ENCODE assay signal across 1 cellular context in the genomic region with DNA sequence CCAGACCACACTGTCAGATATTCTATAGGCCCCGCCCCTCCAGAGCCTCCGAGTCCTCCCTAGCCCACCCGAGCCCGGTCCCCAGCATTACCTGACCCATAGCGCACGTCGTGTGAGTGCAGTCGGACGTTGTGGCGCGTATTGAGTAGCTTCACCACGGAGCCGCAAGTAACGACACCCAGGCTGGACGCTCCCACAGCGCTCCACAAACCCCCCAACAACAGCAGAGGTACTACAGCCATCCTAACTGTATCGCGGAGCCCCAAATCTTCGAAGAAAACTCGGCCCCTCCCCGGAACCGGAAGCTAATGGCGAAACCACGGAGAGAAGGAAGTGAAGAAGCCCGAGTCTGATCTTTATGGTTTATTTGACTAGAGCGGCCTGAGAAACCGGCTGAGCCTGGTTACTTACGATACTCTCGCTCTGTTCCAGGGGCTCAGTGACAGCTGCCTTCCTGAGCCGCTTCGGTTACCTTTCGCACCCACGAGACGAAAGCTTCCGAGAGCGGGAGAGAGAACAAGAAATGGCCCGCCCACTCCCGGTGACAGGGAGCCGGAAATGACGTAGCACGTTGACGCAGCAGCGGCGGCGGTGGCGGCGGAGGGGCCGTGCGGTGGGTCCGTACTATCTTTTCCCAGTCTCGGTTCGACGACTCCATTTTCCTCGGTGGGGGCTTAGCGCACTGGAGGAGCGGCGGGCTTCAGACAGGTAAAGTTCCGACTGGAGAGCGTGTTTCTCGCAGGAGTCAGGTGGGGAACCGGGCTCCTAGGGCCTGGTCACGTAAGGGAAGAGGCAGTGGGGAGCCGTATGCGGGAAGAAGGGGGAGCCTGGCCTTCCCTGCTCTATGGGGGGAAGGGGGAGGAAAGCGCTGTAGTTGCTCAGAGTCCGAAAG.
A peak's percentile ranks its signal among the peaks of the same experiment; 100 is the strongest.
TF ChIP-seq lines count a peak whose summit lies in the region.

A gene with protein sequence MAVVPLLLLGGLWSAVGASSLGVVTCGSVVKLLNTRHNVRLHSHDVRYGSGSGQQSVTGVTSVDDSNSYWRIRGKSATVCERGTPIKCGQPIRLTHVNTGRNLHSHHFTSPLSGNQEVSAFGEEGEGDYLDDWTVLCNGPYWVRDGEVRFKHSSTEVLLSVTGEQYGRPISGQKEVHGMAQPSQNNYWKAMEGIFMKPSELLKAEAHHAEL (minus strand): TSS at position 272 of the 892 bp plus-strand sequence. CDS start 30 bp downstream, at position 242.
A gene (plus strand): TSS at position 571 of the 892 bp plus-strand sequence. CDS start 11,197 bp downstream, outside the sequence.

TF ChIP-seq in K562, 482 proteins besides CTCF, POLR2A, EP300 and RAD21 (continued from another document and continues in another):
- TF ChIP-seq, protein P1, sequence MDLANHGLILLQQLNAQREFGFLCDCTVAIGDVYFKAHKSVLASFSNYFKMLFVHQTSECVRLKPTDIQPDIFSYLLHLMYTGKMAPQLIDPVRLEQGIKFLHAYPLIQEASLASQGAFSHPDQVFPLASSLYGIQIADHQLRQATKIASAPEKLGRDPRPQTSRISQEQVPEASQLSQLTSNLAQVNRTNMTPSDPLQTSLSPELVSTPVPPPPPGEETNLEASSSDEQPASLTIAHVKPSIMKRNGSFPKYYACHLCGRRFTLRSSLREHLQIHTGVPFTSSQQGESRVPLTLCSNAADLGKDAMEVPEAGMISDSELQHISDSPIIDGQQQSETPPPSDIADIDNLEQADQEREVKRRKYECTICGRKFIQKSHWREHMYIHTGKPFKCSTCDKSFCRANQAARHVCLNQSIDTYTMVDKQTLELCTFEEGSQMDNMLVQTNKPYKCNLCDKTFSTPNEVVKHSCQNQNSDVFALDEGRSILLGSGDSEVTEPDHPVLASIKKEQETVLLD (IDR thresholded peaks at IDR 0.05), result peak; percentile 95
- TF ChIP-seq SRSF1 (IDR thresholded peaks at IDR 0.05; ENCODE audit: low read depth, low read length) (no peak), ETV1 (tag; conservative IDR thresholded peaks at IDR 0.05; ENCODE audit: low read depth) (peak; percentile 94), U2AF1 (optimal IDR thresholded peaks at IDR 0.05; ENCODE audit: low read depth, low read length) (no peak), MTA3 (IDR thresholded peaks at IDR 0.05; ENCODE audit: borderline replicate concordance) (peak; percentile 79), JUNB (CRISPR knock-in tag; conservative IDR thresholded peaks at IDR 0.05) (no peak), ZNF561 (CRISPR knock-in tag; conservative IDR thresholded peaks at IDR 0.05) (no peak), ZNF780A (CRISPR knock-in tag; IDR thresholded peaks at IDR 0.05) (no peak), FOXM1 (IDR thresholded peaks at IDR 0.05; ENCODE audit: low read depth) (no peak), FOXM1 (CRISPR knock-in tag; IDR thresholded peaks at IDR 0.05; ENCODE audit: low read depth) (no peak), ZNF76 (CRISPR knock-in tag; IDR thresholded peaks at IDR 0.05; ENCODE audit: borderline replicate concordance) (no peak), SMAD1 (IDR thresholded peaks at IDR 0.05; ENCODE audit: low read depth, low read length, partially characterized antibody) (peak; percentile 28), MIER1 (IDR thresholded peaks at IDR 0.05; ENCODE audit: low read depth) (no peak), PHB (CRISPR knock-in tag; IDR thresholded peaks at IDR 0.05) (no peak), SIN3B (IDR thresholded peaks at IDR 0.05; ENCODE audit: low read depth) (peak; percentile 91), FOXJ3 (CRISPR knock-in tag; IDR thresholded peaks at IDR 0.05) (no peak), ZFP1 (CRISPR knock-in tag; IDR thresholded peaks at IDR 0.05) (no peak), ZNF57 (CRISPR knock-in tag; IDR thresholded peaks at IDR 0.05) (no peak), ZNF584 (CRISPR knock-in tag; IDR thresholded peaks at IDR 0.05; ENCODE audit: low read depth) (no peak), KDM5B (IDR thresholded peaks at IDR 0.05; ENCODE audit: insufficient replicate concordance, low read depth, low read length) (peak; percentile 93), SAFB2 (IDR thresholded peaks at IDR 0.05; ENCODE audit: borderline replicate concordance, low read depth, low read length, severe bottlenecking) (no peak), ETV6 (IDR thresholded peaks at IDR 0.05; ENCODE audit: borderline replicate concordance in 1 of 2, low read depth in 2 of 2, low read length in 1 of 2) (peak in 1 of 2 experiments; percentile 52; a peak in 1 of 4 replicates), ETV6 (CRISPR knock-in tag; IDR thresholded peaks at IDR 0.05; ENCODE audit: borderline replicate concordance) (0 out of 2 replicates have a peak, but pooled peaks have one; percentile 51), COPS2 (conservative IDR thresholded peaks at IDR 0.05) (no peak), KLF6 (CRISPR knock-in tag; IDR thresholded peaks at IDR 0.05; ENCODE audit: borderline replicate concordance) (peak; percentile 33; the same call in 1 of the 2 replicates), EZH2 (IDR thresholded peaks at IDR 0.05; ENCODE audit: borderline replicate concordance, low read depth, low read length) (no peak)
- TF ChIP-seq, protein P2, sequence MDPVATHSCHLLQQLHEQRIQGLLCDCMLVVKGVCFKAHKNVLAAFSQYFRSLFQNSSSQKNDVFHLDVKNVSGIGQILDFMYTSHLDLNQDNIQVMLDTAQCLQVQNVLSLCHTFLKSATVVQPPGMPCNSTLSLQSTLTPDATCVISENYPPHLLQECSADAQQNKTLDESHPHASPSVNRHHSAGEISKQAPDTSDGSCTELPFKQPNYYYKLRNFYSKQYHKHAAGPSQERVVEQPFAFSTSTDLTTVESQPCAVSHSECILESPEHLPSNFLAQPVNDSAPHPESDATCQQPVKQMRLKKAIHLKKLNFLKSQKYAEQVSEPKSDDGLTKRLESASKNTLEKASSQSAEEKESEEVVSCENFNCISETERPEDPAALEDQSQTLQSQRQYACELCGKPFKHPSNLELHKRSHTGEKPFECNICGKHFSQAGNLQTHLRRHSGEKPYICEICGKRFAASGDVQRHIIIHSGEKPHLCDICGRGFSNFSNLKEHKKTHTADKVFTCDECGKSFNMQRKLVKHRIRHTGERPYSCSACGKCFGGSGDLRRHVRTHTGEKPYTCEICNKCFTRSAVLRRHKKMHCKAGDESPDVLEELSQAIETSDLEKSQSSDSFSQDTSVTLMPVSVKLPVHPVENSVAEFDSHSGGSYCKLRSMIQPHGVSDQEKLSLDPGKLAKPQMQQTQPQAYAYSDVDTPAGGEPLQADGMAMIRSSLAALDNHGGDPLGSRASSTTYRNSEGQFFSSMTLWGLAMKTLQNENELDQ (CRISPR knock-in tag; IDR thresholded peaks at IDR 0.05; ENCODE audit: borderline replicate concordance), result no peak
- TF ChIP-seq, protein P3, sequence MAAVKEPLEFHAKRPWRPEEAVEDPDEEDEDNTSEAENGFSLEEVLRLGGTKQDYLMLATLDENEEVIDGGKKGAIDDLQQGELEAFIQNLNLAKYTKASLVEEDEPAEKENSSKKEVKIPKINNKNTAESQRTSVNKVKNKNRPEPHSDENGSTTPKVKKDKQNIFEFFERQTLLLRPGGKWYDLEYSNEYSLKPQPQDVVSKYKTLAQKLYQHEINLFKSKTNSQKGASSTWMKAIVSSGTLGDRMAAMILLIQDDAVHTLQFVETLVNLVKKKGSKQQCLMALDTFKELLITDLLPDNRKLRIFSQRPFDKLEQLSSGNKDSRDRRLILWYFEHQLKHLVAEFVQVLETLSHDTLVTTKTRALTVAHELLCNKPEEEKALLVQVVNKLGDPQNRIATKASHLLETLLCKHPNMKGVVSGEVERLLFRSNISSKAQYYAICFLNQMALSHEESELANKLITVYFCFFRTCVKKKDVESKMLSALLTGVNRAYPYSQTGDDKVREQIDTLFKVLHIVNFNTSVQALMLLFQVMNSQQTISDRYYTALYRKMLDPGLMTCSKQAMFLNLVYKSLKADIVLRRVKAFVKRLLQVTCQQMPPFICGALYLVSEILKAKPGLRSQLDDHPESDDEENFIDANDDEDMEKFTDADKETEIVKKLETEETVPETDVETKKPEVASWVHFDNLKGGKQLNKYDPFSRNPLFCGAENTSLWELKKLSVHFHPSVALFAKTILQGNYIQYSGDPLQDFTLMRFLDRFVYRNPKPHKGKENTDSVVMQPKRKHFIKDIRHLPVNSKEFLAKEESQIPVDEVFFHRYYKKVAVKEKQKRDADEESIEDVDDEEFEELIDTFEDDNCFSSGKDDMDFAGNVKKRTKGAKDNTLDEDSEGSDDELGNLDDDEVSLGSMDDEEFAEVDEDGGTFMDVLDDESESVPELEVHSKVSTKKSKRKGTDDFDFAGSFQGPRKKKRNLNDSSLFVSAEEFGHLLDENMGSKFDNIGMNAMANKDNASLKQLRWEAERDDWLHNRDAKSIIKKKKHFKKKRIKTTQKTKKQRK (IDR thresholded peaks at IDR 0.05; ENCODE audit: borderline replicate concordance, low read depth, low read length), result 0 out of 2 replicates have a peak, but pooled peaks have one; percentile 39
- TF ChIP-seq, protein P4, sequence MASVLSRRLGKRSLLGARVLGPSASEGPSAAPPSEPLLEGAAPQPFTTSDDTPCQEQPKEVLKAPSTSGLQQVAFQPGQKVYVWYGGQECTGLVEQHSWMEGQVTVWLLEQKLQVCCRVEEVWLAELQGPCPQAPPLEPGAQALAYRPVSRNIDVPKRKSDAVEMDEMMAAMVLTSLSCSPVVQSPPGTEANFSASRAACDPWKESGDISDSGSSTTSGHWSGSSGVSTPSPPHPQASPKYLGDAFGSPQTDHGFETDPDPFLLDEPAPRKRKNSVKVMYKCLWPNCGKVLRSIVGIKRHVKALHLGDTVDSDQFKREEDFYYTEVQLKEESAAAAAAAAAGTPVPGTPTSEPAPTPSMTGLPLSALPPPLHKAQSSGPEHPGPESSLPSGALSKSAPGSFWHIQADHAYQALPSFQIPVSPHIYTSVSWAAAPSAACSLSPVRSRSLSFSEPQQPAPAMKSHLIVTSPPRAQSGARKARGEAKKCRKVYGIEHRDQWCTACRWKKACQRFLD (CRISPR knock-in tag; IDR thresholded peaks at IDR 0.05), result peak; percentile 59; the same call in 1 of the 2 replicates
- TF ChIP-seq, protein P5, sequence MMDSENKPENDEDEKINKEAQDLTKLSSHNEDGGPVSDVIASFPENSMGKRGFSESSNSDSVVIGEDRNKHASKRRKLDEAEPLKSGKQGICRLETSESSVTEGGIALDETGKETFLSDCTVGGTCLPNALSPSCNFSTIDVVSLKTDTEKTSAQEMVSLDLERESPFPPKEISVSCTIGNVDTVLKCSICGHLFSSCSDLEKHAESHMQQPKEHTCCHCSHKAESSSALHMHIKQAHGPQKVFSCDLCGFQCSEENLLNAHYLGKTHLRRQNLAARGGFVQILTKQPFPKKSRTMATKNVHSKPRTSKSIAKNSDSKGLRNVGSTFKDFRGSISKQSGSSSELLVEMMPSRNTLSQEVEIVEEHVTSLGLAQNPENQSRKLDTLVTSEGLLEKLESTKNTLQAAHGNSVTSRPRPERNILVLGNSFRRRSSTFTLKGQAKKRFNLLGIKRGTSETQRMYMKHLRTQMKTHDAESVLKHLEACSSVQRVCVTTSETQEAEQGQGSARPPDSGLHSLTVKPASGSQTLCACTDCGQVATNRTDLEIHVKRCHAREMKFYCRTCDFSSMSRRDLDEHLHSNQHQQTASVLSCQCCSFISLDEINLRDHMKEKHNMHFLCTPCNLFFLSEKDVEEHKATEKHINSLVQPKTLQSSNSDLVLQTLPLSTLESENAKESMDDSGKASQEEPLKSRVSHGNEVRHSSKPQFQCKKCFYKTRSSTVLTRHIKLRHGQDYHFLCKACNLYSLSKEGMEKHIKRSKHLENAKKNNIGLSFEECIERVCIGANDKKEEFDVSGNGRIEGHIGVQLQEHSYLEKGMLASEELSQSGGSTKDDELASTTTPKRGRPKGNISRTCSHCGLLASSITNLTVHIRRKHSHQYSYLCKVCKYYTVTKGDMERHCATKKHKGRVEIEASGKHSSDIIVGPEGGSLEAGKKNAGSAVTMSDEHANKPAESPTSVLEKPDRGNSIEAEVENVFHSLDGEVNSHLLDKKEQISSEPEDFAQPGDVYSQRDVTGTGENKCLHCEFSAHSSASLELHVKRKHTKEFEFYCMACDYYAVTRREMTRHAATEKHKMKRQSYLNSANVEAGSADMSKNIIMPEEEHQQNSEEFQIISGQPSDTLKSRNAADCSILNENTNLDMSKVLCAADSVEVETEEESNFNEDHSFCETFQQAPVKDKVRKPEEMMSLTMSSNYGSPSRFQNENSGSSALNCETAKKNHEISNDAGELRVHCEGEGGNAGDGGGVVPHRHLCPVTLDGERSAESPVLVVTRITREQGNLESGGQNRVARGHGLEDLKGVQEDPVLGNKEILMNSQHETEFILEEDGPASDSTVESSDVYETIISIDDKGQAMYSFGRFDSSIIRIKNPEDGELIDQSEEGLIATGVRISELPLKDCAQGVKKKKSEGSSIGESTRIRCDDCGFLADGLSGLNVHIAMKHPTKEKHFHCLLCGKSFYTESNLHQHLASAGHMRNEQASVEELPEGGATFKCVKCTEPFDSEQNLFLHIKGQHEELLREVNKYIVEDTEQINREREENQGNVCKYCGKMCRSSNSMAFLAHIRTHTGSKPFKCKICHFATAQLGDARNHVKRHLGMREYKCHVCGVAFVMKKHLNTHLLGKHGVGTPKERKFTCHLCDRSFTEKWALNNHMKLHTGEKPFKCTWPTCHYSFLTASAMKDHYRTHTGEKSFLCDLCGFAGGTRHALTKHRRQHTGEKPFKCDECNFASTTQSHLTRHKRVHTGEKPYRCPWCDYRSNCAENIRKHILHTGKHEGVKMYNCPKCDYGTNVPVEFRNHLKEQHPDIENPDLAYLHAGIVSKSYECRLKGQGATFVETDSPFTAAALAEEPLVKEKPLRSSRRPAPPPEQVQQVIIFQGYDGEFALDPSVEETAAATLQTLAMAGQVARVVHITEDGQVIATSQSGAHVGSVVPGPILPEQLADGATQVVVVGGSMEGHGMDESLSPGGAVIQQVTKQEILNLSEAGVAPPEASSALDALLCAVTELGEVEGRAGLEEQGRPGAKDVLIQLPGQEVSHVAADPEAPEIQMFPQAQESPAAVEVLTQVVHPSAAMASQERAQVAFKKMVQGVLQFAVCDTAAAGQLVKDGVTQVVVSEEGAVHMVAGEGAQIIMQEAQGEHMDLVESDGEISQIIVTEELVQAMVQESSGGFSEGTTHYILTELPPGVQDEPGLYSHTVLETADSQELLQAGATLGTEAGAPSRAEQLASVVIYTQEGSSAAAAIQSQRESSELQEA (IDR thresholded peaks at IDR 0.05; ENCODE audit: low read depth), result no peak
- TF ChIP-seq, protein P6, sequence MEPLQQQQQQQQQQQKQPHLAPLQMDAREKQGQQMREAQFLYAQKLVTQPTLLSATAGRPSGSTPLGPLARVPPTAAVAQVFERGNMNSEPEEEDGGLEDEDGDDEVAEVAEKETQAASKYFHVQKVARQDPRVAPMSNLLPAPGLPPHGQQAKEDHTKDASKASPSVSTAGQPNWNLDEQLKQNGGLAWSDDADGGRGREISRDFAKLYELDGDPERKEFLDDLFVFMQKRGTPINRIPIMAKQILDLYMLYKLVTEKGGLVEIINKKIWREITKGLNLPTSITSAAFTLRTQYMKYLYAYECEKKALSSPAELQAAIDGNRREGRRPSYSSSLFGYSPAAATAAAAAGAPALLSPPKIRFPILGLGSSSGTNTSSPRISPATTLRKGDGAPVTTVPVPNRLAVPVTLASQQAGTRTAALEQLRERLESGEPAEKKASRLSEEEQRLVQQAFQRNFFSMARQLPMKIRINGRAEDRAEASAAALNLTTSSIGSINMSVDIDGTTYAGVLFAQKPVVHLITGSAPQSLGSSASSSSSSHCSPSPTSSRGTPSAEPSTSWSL (CRISPR knock-in tag; IDR thresholded peaks at IDR 0.05; ENCODE audit: borderline replicate concordance), result no peak
- TF ChIP-seq, protein P7, sequence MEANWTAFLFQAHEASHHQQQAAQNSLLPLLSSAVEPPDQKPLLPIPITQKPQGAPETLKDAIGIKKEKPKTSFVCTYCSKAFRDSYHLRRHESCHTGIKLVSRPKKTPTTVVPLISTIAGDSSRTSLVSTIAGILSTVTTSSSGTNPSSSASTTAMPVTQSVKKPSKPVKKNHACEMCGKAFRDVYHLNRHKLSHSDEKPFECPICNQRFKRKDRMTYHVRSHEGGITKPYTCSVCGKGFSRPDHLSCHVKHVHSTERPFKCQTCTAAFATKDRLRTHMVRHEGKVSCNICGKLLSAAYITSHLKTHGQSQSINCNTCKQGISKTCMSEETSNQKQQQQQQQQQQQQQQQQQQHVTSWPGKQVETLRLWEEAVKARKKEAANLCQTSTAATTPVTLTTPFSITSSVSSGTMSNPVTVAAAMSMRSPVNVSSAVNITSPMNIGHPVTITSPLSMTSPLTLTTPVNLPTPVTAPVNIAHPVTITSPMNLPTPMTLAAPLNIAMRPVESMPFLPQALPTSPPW (CRISPR knock-in tag; IDR thresholded peaks at IDR 0.05), result peak; percentile 89
